ENCODE assay signal across 8 cellular contexts in the genomic region with DNA sequence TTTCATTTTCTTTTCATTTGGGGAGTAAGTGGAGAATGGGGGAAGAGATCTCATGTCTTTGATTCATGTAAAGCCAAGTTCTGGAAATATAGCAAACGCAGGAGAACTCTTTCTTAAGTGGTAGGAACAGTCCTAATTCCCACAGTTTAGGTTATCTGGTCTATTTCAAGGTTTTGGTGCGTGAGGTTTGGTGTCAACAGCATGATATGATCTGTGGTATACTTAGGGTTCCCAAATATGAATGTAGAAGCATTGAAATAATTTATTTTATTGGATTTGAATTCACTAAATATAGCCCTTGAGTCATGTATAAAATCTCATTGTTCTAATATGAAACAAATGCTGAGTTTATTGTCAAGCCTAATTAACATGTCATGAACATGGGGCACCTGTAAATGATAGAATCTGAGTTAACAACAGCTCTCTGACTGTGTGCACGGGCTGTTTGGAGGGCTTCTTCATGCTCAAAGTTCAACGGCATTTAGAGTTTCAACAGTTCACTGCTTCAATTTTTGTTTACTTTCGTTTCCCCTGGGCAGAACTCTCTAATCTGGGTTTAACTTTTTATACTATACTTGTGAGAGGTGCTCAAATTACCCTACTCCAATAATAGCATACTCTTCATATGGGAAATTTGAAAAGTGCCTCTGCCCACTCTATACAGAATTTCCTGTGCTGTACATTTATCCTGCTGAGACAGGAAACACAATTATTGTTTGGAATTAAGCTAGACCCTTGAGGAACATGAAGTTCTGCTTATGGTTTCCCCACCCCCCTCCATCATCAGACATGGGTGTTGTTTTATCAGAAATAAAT.
DNase-seq lines count a peak whose midpoint lies in the region; ATAC-seq, FAIRE-seq and TF ChIP-seq lines count a peak whose summit lies in the region.

No MANE protein-coding gene starts in this region.

- DNase-seq in DMS79 (lab: John Stamatoyannopoulos, UW) (peak; percentile 55), RPMI7951 (ENCODE audit: low read depth) (peak; percentile 62), epithelial cell of prostate (ENCODE audit: low read depth, low spot score) (no peak), pancreas (no peak), ureter (ENCODE audit: low spot score) (no peak)

- H3K27ac ChIP-seq in epithelial cell of prostate (peak overlapping the region; percentile 99), pancreas (peak overlapping the region in 3 of 4 donors; percentile 12 to 73 (median 67))

- no peaks in the 10 kb centered on the region for H3K27me3 ChIP-seq in pancreas

- no peak for TF ChIP-seq CTCF in pancreas (IDR thresholded peaks at IDR 0.05)

- ATAC-seq in GM21786 (IDR thresholded peaks at IDR 0.05; ENCODE audit: unreplicated experiment) (peak; percentile 53), pancreas (peak; percentile 18 to 57 (median 42)), HG03457 (IDR thresholded peaks at IDR 0.05; ENCODE audit: unreplicated experiment) (no peak), HG03139 (IDR thresholded peaks at IDR 0.05; ENCODE audit: unreplicated experiment) (no peak)

- no peak for FAIRE-seq in pancreas (lab: Jason Lieb, UNC)

- no peaks in the 10 kb centered on the region for H3K36me3 ChIP-seq in pancreas

- intact Hi-C loops in pancreas (cut with DNase I), result no loop called here

- peak overlapping the region in 2 of 4 donors; percentile 0 to 24 for H3K4me3 ChIP-seq in pancreas

- H3K4me1 ChIP-seq in pancreas, result peaks cover 10 to 30% (median 30%) of the 10 kb centered on the region in 3 donors

- no peaks in the 10 kb centered on the region for H3K9me3 ChIP-seq in pancreas

- 18 to 19% methylated on average over 5 of the region's 5 CpGs for whole genome bisulfite sequencing in pancreas, 2 donors

Comparison
In these comparisons a context has a peak if more than half of its experiments do, and no peak if none do; other contexts are left out.
1. DNase-seq: peak in DMS79 (single experiment) and RPMI7951 (single experiment); none in epithelial cell of prostate (single experiment), pancreas (0 of 6) and ureter (single experiment).
2. ATAC-seq: peak in GM21786 (single experiment) and pancreas (4 of 4); none in HG03457 (single experiment) and HG03139 (single experiment).